24 cellular contexts compared by ENCODE assay signal in the genomic region with DNA sequence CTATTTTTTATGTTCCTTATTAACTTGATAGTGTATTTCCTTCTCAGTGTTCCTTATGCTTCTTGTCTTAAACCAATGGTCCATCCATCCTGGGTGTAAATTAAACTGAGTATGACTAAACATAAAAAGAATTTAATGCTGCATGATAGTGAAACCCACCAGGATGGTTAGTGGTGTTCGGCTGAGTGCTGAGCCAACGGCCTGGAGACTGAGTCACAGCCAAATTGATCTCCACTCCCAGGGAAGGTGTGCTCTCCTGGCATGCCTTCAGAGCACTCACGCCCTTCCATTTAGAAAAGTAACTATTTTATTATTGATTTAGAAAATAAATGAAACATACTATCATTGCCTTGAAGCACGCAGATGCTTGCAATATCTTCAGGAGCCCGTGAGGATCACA. TPM values are rescaled to one million over a fixed set of nuclear protein-coding genes. Genes with fewer than 3 reads are reported as not detected.
"Had no signal": no experiment of that assay in that cellular context is flagged by ENCODE, and none has a peak within 500 bp of the region (broad histone marks: within the 10 kb centered on the region; RNA-seq: fewer than 3 reads in every experiment).

No MANE protein-coding gene starts in this region.

- H3K4me3 Mint-ChIP-seq: activated B cell treated with CpG ODN at 0.5 μM for 24 hours; activated CD4-positive, alpha-beta memory T cell treated with anti-CD3 and anti-CD28 coated beads for 36 hours; activated naive CD8-positive, alpha-beta T cell; activated T-helper 1 cell treated with anti-CD3 and anti-CD28 coated beads, Interleukin-12 subunit alpha, Interleukin-12 subunit beta, Interleukin-2, Interleukin-4 antibody, amounts not matched to agents 30 ng/mL and 10 ng/mL and 1 ng/mL, durations not matched to agents 14 hours and 24 hours and 36 hours had no signal

- ATAC-seq: left lung had no signal

- H3K36me3 ChIP-seq: cardiac muscle cell, esophagus squamous epithelium, left lung, tibial artery, uterus had no signal

- H3K9me3 ChIP-seq: esophagus squamous epithelium, left lung, tibial artery, uterus had no signal

- H3K36me3 Mint-ChIP-seq: activated CD4-positive, alpha-beta memory T cell treated with anti-CD3 and anti-CD28 coated beads for 36 hours; activated naive CD8-positive, alpha-beta T cell had no signal

- H3K27me3 ChIP-seq: cardiac muscle cell, uterus had no signal

- DNase-seq: activated B cell treated with CpG ODN at 0.5 μM for 24 hours; activated CD4-positive, alpha-beta memory T cell treated with anti-CD3 and anti-CD28 coated beads for 36 hours; activated CD4-positive, alpha-beta T cell treated with anti-CD3 and anti-CD28 coated beads for 4 hours; activated T-cell treated with anti-CD3 and anti-CD28 coated beads for 4 hours; dermis blood vessel endothelial cell; effector memory CD4-positive, alpha-beta T cell; esophagus squamous epithelium; hippocampal formation; islet precursor cell; left lung; midbrain; nephron progenitor cell; nucleus accumbens; posterior cingulate gyrus; stimulated activated CD4-positive, alpha-beta T cell treated with anti-CD3 and anti-CD28 coated beads, Interleukin-12 subunit alpha, Interleukin-12 subunit beta, amount 100 ng/mL, for 4 hours; stimulated activated CD4-positive, alpha-beta T cell treated with anti-CD3 and anti-CD28 coated beads, Interleukin-1b, Interleukin-23, amount 100 ng/mL, for 48 hours; stimulated activated CD8-positive, alpha-beta memory T cell treated with anti-CD3 and anti-CD28 coated beads, Interleukin-4, amount 100 ng/mL, for 48 hours; stimulated activated naive CD4-positive, alpha-beta T cell treated with Interleukin-2 at 50 U/mL for 16 hours; tibial artery; uterus had no signal

- H3K9me3 Mint-ChIP-seq: activated CD4-positive, alpha-beta memory T cell treated with anti-CD3 and anti-CD28 coated beads for 36 hours; activated T-helper 1 cell treated with anti-CD3 and anti-CD28 coated beads, Interleukin-12 subunit alpha, Interleukin-12 subunit beta, Interleukin-2, Interleukin-4 antibody, amounts not matched to agents 30 ng/mL and 10 ng/mL and 1 ng/mL, durations not matched to agents 14 hours and 24 hours and 36 hours had no signal

- H3K4me1 ChIP-seq: uterus had no signal

- H3K4me3 ChIP-seq: cardiac muscle cell, esophagus squamous epithelium, left lung, tibial artery, uterus had no signal

- H3K27ac ChIP-seq: cardiac muscle cell, esophagus squamous epithelium, left lung, tibial artery, uterus had no signal

- H3K27ac Mint-ChIP-seq: activated B cell treated with CpG ODN at 0.5 μM for 24 hours; activated CD4-positive, alpha-beta memory T cell treated with anti-CD3 and anti-CD28 coated beads for 36 hours; activated naive CD8-positive, alpha-beta T cell; activated T-helper 1 cell treated with anti-CD3 and anti-CD28 coated beads, Interleukin-12 subunit alpha, Interleukin-12 subunit beta, Interleukin-2, Interleukin-4 antibody, amounts not matched to agents 30 ng/mL and 10 ng/mL and 1 ng/mL, durations not matched to agents 14 hours and 24 hours and 36 hours had no signal

RNA-seq across cellular contexts. Expression of gene LOXL4, which starts 39.9 kb away (rescaled TPM):
- total RNA-seq: activated B cell treated with CpG ODN at 0.5 μM for 24 hours; activated CD4-positive, alpha-beta memory T cell treated with anti-CD3 and anti-CD28 coated beads for 36 hours; activated T-helper 1 cell treated with anti-CD3 and anti-CD28 coated beads, Interleukin-12 subunit alpha, Interleukin-12 subunit beta, Interleukin-2, Interleukin-4 antibody, amounts not matched to agents 30 ng/mL and 10 ng/mL and 1 ng/mL, durations not matched to agents 14 hours and 24 hours and 36 hours; T-helper 2 cell treated with Interferon-gamma antibody and Interleukin-4, amounts not matched to agents 100 ng/mL and 5 ng/mL, for 36 hours had no signal
